In genomic region chr11:9330387-9331384, GRCh38 we compare ENCODE assay signal across 16 cellular contexts. TPM values are rescaled to one million over a fixed set of nuclear protein-coding genes. Genes with fewer than 3 reads are reported as not detected.
DNase-seq lines count a peak whose midpoint lies in the region; ATAC-seq and TF ChIP-seq lines count a peak whose summit lies in the region.
"Had no signal": no experiment of that assay in that cellular context is flagged by ENCODE, and none has a peak within 500 bp of the region (broad histone marks: within the 10 kb centered on the region; RNA-seq: fewer than 3 reads in every experiment).

No MANE protein-coding gene starts in this region.

- peak overlapping the region; percentile 24; the same call in 1 of the 2 replicates for H3K27ac ChIP-seq in Panc1 (ENCODE audit: low read length)
- H3K27ac ChIP-seq: cardiac muscle cell had no signal

- DNase-seq in GM03348 (ENCODE audit: low spot score) (peak; percentile 79), Panc1 (ENCODE audit: low read depth, low spot score) (no peak), fibroblast of gingiva (ENCODE audit: low read depth) (peak; percentile 66), osteocyte (ENCODE audit: extremely low spot score, unreplicated experiment) (no peak), 8988T (no peak), iPS-NIHi11 (ENCODE audit: low spot score) (no peak)
- DNase-seq in activated T-cell treated with anti-CD3 and anti-CD28 coated beads, Interleukin-2, amount 50 U/mL, for 48 hours: no peak
- DNase-seq: activated CD4-positive, alpha-beta T cell treated with anti-CD3 and anti-CD28 coated beads, Interleukin-2, amount 50 U/mL, for 1 hour; activated gamma-delta T cell; CD4-positive, alpha-beta T cell; NCI-H2227 treated with DMSO at 0.1 percent for 48 hours; retina had no signal

- peak; percentile 62 for ATAC-seq in Panc1
- ATAC-seq in HG02678 (IDR thresholded peaks at IDR 0.05; ENCODE audit: unreplicated experiment): no peak

- H3K36me3 ChIP-seq in Panc1 (ENCODE audit: control insufficient read depth, insufficient read depth, low read length): no peaks in the 10 kb centered on the region
- H3K36me3 ChIP-seq: cardiac muscle cell had no signal

- no TSS peak for BruUV-seq in Panc1 (replicated peaks; lab: Mats Ljungman, UMichigan)

- peak overlapping the region; percentile 45 for H3K27ac Mint-ChIP-seq in osteocyte (ENCODE audit: unreplicated experiment)
- H3K27ac Mint-ChIP-seq: CD4-positive, alpha-beta T cell; stimulated activated naive CD8-positive, alpha-beta T cell treated with anti-CD3 and anti-CD28 coated beads, Interleukin-15, Interleukin-2, amounts not matched to agents 100 ng/mL and 50 ng/mL, for 24 hours; T-helper 1 cell treated with Interleukin-12 subunit alpha and Interleukin-12 subunit beta and Interleukin-4 antibody, amounts not matched to agents 30 μg/mL and 1 μg/mL, for 36 hours had no signal

- in situ Hi-C loops in Panc1 (cut with HindIII; ENCODE audit: low pct_unique_long_range_greater_than_20kb, low sequenced_read_pairs): no loop called here

- intact Hi-C loops in Panc1 (cut with micrococcal nuclease; ENCODE audit: unreplicated experiment): no loop called here

- no peaks in the 10 kb centered on the region for H3K27me3 Mint-ChIP-seq in osteocyte (ENCODE audit: unreplicated experiment)
- H3K27me3 Mint-ChIP-seq: CD4-positive, alpha-beta T cell; stimulated activated naive CD8-positive, alpha-beta T cell treated with anti-CD3 and anti-CD28 coated beads, Interleukin-15, Interleukin-2, amounts not matched to agents 100 ng/mL and 50 ng/mL, for 24 hours had no signal

- H3K4me3 ChIP-seq in Panc1 (ENCODE audit: low read depth in 2 of 2, low read length in 2 of 2): no peak overlapping the region
- H3K4me3 ChIP-seq: cardiac muscle cell had no signal

- TF ChIP-seq CTCF in Panc1 (IDR thresholded peaks at IDR 0.05) (no peak), osteocyte (IDR thresholded peaks at IDR 0.05) (no peak)

- POLR2A ChIA-PET in Panc1 (lab: Charles Lee): interaction anchor here (0.5 kb wide), 1 partner anchor 62 kb away, joined by 12 read pairs; no protein-coding TSS in a partner anchor

- no peaks in the 10 kb centered on the region for H3K9me3 ChIP-seq in Panc1 (ENCODE audit: control insufficient read depth, insufficient read depth, low read depth, low read length)

- H3K27me3 ChIP-seq in Panc1 (ENCODE audit: control insufficient read depth, insufficient read depth, low read length): no peaks in the 10 kb centered on the region
- H3K27me3 ChIP-seq: cardiac muscle cell had no signal

- peaks cover 2% of the 10 kb centered on the region for H3K4me1 Mint-ChIP-seq in osteocyte (ENCODE audit: unreplicated experiment)

- H3K9me3 Mint-ChIP-seq in osteocyte (ENCODE audit: unreplicated experiment): no peaks in the 10 kb centered on the region
- H3K9me3 Mint-ChIP-seq: CD4-positive, alpha-beta T cell; stimulated activated naive CD8-positive, alpha-beta T cell treated with anti-CD3 and anti-CD28 coated beads, Interleukin-15, Interleukin-2, amounts not matched to agents 100 ng/mL and 50 ng/mL, for 24 hours; T-helper 1 cell treated with Interleukin-12 subunit alpha and Interleukin-12 subunit beta and Interleukin-4 antibody, amounts not matched to agents 30 μg/mL and 1 μg/mL, for 36 hours had no signal

- no peaks in the 10 kb centered on the region; the same call in 1 of the 2 replicates for H3K4me1 ChIP-seq in Panc1 (ENCODE audit: control insufficient read depth, insufficient read depth, low read length)

- no peaks in the 10 kb centered on the region for H3K36me3 Mint-ChIP-seq in osteocyte (ENCODE audit: unreplicated experiment)

- no peak overlapping the region for H3K4me3 Mint-ChIP-seq in osteocyte (ENCODE audit: unreplicated experiment)
- H3K4me3 Mint-ChIP-seq: CD4-positive, alpha-beta T cell; stimulated activated naive CD8-positive, alpha-beta T cell treated with anti-CD3 and anti-CD28 coated beads, Interleukin-15, Interleukin-2, amounts not matched to agents 100 ng/mL and 50 ng/mL, for 24 hours; T-helper 1 cell treated with Interleukin-12 subunit alpha and Interleukin-12 subunit beta and Interleukin-4 antibody, amounts not matched to agents 30 μg/mL and 1 μg/mL, for 36 hours had no signal

- CTCF ChIA-PET in Panc1 (lab: Charles Lee): no interaction called here

RNA-seq across cellular contexts. Expression of gene TMEM41B, which starts 16.3 kb away (rescaled TPM):
- total RNA-seq in Panc1 (2021; ENCODE audit: unreplicated experiment) (126 TPM), osteocyte (28.1 and 32.3 TPM in 2 replicates)
- polyA plus RNA-seq in Panc1 (2012; ENCODE audit: insufficient read length): 50.2 TPM

RNA-seq across cellular contexts. Expression of gene IPO7, which starts 53.8 kb away (rescaled TPM):
- total RNA-seq in Panc1 (2021; ENCODE audit: unreplicated experiment) (273 TPM), osteocyte (104 and 114 TPM in 2 replicates)
- 123 TPM for polyA plus RNA-seq in Panc1 (2012; ENCODE audit: insufficient read length)

Comparison
In these comparisons a context has a peak if more than half of its experiments do, and no peak if none do; other contexts are left out.
1. DNase-seq: peak in GM03348 (single experiment) and fibroblast of gingiva (single experiment); none in Panc1 (single experiment), osteocyte (single experiment), 8988T (single experiment), iPS-NIHi11 (single experiment) and activated T-cell treated with anti-CD3 and anti-CD28 coated beads, Interleukin-2, amount 50 U/mL, for 48 hours (0 of 2).